In the genomic region with DNA sequence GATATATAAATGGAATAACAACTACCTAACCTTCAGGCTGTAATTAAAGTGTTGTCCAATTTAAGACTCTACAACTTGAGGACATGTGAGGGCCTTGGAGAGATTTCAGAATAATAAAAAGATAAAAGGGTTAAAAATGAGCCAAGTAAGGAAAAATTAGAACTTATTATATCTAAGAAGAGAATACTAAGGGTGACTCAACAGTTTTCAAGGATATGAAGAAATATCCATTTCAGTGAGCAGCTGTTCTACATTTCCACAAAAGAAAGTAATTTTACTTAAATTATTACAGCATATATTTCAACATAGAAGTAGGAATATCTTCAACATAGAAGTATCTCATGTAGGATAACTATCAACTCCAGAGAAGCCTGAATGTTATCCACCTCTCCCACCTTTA, we compare ENCODE assay signal across 19 cellular contexts. TPM values are rescaled to one million over a fixed set of nuclear protein-coding genes. Genes with fewer than 3 reads are reported as not detected.
DNase-seq lines count a peak whose midpoint lies in the region; ATAC-seq and TF ChIP-seq lines count a peak whose summit lies in the region.
"Had no signal": no experiment of that assay in that cellular context is flagged by ENCODE, and none has a peak within 500 bp of the region (broad histone marks: within the 10 kb centered on the region; RNA-seq: fewer than 3 reads in every experiment).

No MANE protein-coding gene starts in this region.

- POLR2A ChIA-PET in PC-9 (lab: Charles Lee; ENCODE audit: unreplicated experiment) (no interaction called here), PC-3 (lab: Charles Lee; ENCODE audit: unreplicated experiment) (no interaction called here)

- no peak for TF ChIP-seq CTCF in PC-9 (conservative IDR thresholded peaks at IDR 0.05)
- TF ChIP-seq CTCF in PC-3 (conservative IDR thresholded peaks at IDR 0.05; ENCODE audit: low read depth, low read length): no peak

- BruUV-seq in PC-9 (replicated peaks; lab: Mats Ljungman, UMichigan) (no TSS peak), PC-3 (replicated peaks; lab: Mats Ljungman, UMichigan) (no TSS peak)

- H3K27me3 ChIP-seq in ACC112 (ENCODE audit: insufficient read depth, low read length) (no peaks in the 10 kb centered on the region), PC-9 (ENCODE audit: insufficient read depth, low read depth) (no peaks in the 10 kb centered on the region), PC-3 (ENCODE audit: low read length) (no peaks in the 10 kb centered on the region)
- H3K27me3 ChIP-seq: neural progenitor cell had no signal

- H3K4me3 ChIP-seq in ACC112 (ENCODE audit: low read depth, low read length): no peak overlapping the region
- no peak overlapping the region for H3K4me3 ChIP-seq in PC-9
- no peak overlapping the region for H3K4me3 ChIP-seq in PC-3 (ENCODE audit: low read length)
- H3K4me3 ChIP-seq: neural progenitor cell had no signal

- H3K9me2 ChIP-seq in PC-9 (ENCODE audit: insufficient read depth) (no peaks in the 10 kb centered on the region), PC-3 (replicated peaks; ENCODE audit: low read length) (no peaks in the 10 kb centered on the region)

- no peak for ATAC-seq in SK-N-SH treated with all-trans-retinoic acid at 6 μM for 48 hours
- ATAC-seq in PC-3: no peak
- no peak for ATAC-seq in HG02938 (IDR thresholded peaks at IDR 0.05; ENCODE audit: unreplicated experiment)
- ATAC-seq: activated naive CD4-positive, alpha-beta T cell treated with anti-CD3 and anti-CD28 coated beads, Interleukin-2, amount 50 U/mL, for 72 hours; esophagus mucosa had no signal

- H3K36me3 ChIP-seq in ACC112 (ENCODE audit: insufficient read depth, low read length): 0 out of 2 replicates have a peak, but pooled peaks cover 3% of the 10 kb centered on the region
- H3K36me3 ChIP-seq in PC-9 (ENCODE audit: low read depth): no peaks in the 10 kb centered on the region
- no peaks in the 10 kb centered on the region; the same call in 1 of the 2 replicates for H3K36me3 ChIP-seq in PC-3 (ENCODE audit: low read depth, low read length)

- H3K9me3 ChIP-seq in PC-9 (ENCODE audit: insufficient read depth, low read depth): no peaks in the 10 kb centered on the region
- no peaks in the 10 kb centered on the region for H3K9me3 ChIP-seq in PC-3 (ENCODE audit: low read length)

- H3K27ac ChIP-seq in ACC112 (ENCODE audit: low read depth, low read length) (peak overlapping the region; percentile 85), PC-9 (peak overlapping the region; percentile 72), PC-3 (ENCODE audit: low read length) (no peak overlapping the region)
- H3K27ac ChIP-seq: neural progenitor cell had no signal

- intact Hi-C loops in PC-9 (cut with micrococcal nuclease; ENCODE audit: unreplicated experiment) (no loop called here), PC-3 (cut with micrococcal nuclease) (no loop called here)

- no peak overlapping the region for H2AFZ ChIP-seq in ACC112 (ENCODE audit: low read length, unreplicated experiment)
- H2AFZ ChIP-seq in PC-9: no peak overlapping the region
- no peak overlapping the region for H2AFZ ChIP-seq in PC-3 (ENCODE audit: low read length)
- H2AFZ ChIP-seq: neural progenitor cell had no signal

- no peaks in the 10 kb centered on the region for H3F3A ChIP-seq in PC-9 (ENCODE audit: insufficient read depth, low read depth)
- H3F3A ChIP-seq in PC-3 (ENCODE audit: low read length, unreplicated experiment): no peaks in the 10 kb centered on the region

- H4K20me1 ChIP-seq in PC-9 (ENCODE audit: insufficient read depth) (no peaks in the 10 kb centered on the region), PC-3 (ENCODE audit: low read length) (no peaks in the 10 kb centered on the region)

- peaks cover 14% of the 10 kb centered on the region for H3K4me1 ChIP-seq in ACC112 (ENCODE audit: control insufficient read depth, insufficient read depth, low read length, unreplicated experiment)
- H3K4me1 ChIP-seq in PC-9 (replicated peaks; ENCODE audit: insufficient read depth): peaks cover 15% of the 10 kb centered on the region
- H3K4me1 ChIP-seq in PC-3 (ENCODE audit: insufficient read depth, low read length): 0 out of 2 replicates have a peak, but pooled peaks cover 11% of the 10 kb centered on the region
- H3K4me1 ChIP-seq: neural progenitor cell had no signal

- H3K4me2 ChIP-seq in PC-9 (peak overlapping the region; percentile 26), PC-3 (ENCODE audit: low read length) (no peak overlapping the region)
- H3K4me2 ChIP-seq: neural progenitor cell had no signal

- no peak overlapping the region for H3K9ac ChIP-seq in PC-3 (ENCODE audit: low read length)
- H3K9ac ChIP-seq: neural progenitor cell had no signal

- DNase-seq in EH (ENCODE audit: low read depth) (peak; percentile 7), PC-9 (no peak), fibroblast of peridontal ligament (ENCODE audit: extremely low read depth) (peak; percentile 79), D341Med (ENCODE audit: low spot score) (no peak), PC-3 (no peak)
- DNase-seq: activated CD4-positive, alpha-beta T cell treated with anti-CD3 and anti-CD28 coated beads for 48 hours; activated CD8-positive, alpha-beta memory T cell treated with anti-CD3 and anti-CD28 coated beads, Interleukin-2, amount 50 U/mL, for 48 hours; hypothalamus; kidney glomerular epithelial cell; NCI-H146; retina; T-helper 9 cell had no signal

- CTCF ChIA-PET in PC-9 (lab: Charles Lee): no interaction called here
- CTCF ChIA-PET in PC-3 (lab: Charles Lee): no interaction called here

- H3K79me2 ChIP-seq in ACC112 (ENCODE audit: control insufficient read depth, insufficient read depth, low read length, unreplicated experiment): no peaks in the 10 kb centered on the region
- H3K79me2 ChIP-seq in PC-9 (ENCODE audit: low read depth): no peaks in the 10 kb centered on the region
- H3K79me2 ChIP-seq in PC-3 (ENCODE audit: low read length): no peaks in the 10 kb centered on the region

TF ChIP-seq in SK-N-SH treated with all-trans-retinoic acid at 6 μM for 48 hours, 23 proteins besides CTCF, POLR2A, EP300 and RAD21 (continues in another document):
- TF ChIP-seq ZFP30 (CRISPR knock-in tag; IDR thresholded peaks at IDR 0.05): no peak
- TF ChIP-seq, protein P1, sequence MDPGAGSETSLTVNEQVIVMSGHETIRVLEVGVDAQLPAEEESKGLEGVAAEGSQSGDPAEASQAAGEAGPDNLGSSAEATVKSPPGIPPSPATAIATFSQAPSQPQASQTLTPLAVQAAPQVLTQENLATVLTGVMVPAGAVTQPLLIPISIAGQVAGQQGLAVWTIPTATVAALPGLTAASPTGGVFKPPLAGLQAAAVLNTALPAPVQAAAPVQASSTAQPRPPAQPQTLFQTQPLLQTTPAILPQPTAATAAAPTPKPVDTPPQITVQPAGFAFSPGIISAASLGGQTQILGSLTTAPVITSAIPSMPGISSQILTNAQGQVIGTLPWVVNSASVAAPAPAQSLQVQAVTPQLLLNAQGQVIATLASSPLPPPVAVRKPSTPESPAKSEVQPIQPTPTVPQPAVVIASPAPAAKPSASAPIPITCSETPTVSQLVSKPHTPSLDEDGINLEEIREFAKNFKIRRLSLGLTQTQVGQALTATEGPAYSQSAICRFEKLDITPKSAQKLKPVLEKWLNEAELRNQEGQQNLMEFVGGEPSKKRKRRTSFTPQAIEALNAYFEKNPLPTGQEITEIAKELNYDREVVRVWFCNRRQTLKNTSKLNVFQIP (CRISPR knock-in tag; IDR thresholded peaks at IDR 0.05; ENCODE audit: borderline replicate concordance, low read depth): no peak
- no peak for TF ChIP-seq ISL1 (CRISPR knock-in tag; IDR thresholded peaks at IDR 0.05)
- TF ChIP-seq ZFP3 (CRISPR knock-in tag; IDR thresholded peaks at IDR 0.05): no peak
- TF ChIP-seq PPARA (CRISPR knock-in tag; IDR thresholded peaks at IDR 0.05; ENCODE audit: borderline replicate concordance): no peak
- TF ChIP-seq, protein P2, sequence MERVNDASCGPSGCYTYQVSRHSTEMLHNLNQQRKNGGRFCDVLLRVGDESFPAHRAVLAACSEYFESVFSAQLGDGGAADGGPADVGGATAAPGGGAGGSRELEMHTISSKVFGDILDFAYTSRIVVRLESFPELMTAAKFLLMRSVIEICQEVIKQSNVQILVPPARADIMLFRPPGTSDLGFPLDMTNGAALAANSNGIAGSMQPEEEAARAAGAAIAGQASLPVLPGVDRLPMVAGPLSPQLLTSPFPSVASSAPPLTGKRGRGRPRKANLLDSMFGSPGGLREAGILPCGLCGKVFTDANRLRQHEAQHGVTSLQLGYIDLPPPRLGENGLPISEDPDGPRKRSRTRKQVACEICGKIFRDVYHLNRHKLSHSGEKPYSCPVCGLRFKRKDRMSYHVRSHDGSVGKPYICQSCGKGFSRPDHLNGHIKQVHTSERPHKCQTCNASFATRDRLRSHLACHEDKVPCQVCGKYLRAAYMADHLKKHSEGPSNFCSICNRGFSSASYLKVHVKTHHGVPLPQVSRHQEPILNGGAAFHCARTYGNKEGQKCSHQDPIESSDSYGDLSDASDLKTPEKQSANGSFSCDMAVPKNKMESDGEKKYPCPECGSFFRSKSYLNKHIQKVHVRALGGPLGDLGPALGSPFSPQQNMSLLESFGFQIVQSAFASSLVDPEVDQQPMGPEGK (CRISPR knock-in tag; IDR thresholded peaks at IDR 0.05; ENCODE audit: borderline replicate concordance): no peak
- TF ChIP-seq, protein P3, sequence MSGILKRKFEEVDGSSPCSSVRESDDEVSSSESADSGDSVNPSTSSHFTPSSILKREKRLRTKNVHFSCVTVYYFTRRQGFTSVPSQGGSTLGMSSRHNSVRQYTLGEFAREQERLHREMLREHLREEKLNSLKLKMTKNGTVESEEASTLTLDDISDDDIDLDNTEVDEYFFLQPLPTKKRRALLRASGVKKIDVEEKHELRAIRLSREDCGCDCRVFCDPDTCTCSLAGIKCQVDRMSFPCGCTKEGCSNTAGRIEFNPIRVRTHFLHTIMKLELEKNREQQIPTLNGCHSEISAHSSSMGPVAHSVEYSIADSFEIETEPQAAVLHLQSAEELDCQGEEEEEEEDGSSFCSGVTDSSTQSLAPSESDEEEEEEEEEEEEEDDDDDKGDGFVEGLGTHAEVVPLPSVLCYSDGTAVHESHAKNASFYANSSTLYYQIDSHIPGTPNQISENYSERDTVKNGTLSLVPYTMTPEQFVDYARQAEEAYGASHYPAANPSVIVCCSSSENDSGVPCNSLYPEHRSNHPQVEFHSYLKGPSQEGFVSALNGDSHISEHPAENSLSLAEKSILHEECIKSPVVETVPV (CRISPR knock-in tag; IDR thresholded peaks at IDR 0.05): no peak
- TF ChIP-seq ESRRG (CRISPR knock-in tag; IDR thresholded peaks at IDR 0.05): no peak
- TF ChIP-seq ZNF8 (CRISPR knock-in tag; IDR thresholded peaks at IDR 0.05): no peak
- TF ChIP-seq ARNTL (CRISPR knock-in tag; IDR thresholded peaks at IDR 0.05; ENCODE audit: borderline replicate concordance, low read depth): no peak

RNA-seq across cellular contexts. Expression of a gene that starts 11.3 kb away (rescaled TPM):
- 53.1 and 63.1 TPM in 2 replicates for total RNA-seq in PC-9 (2021)
- total RNA-seq in PC-3 (2014; rRNA removed): 43.9 and 48.4 TPM in 2 replicates

RNA-seq across cellular contexts. Expression of a gene that starts 38.8 kb away (rescaled TPM):
- total RNA-seq in PC-9 (2021) (22.0 and 29.3 TPM in 2 replicates), PC-3 (2014; rRNA removed) (5.1 and 5.6 TPM in 2 replicates)

RNA-seq across cellular contexts. Expression of a gene that starts 49.7 kb away (rescaled TPM):
- not detected in 2 replicates for total RNA-seq in PC-9 (2021)
- not detected in 2 replicates for total RNA-seq in PC-3 (2014; rRNA removed)
- total RNA-seq: bronchial epithelial cell, esophagus mucosa had no signal

RNA-seq across cellular contexts. Expression of a gene that starts 54.5 kb away (rescaled TPM):
- total RNA-seq in PC-9 (2021) (not detected in 2 replicates), PC-3 (2014; rRNA removed) (not detected in 2 replicates)
- total RNA-seq: bronchial epithelial cell had no signal

Comparison
In these comparisons a context has a peak if more than half of its experiments do, and no peak if none do; other contexts are left out.
1. DNase-seq: peak in EH (single experiment) and fibroblast of peridontal ligament (single experiment); none in PC-9 (0 of 2), D341Med (single experiment) and PC-3 (single experiment).